ENCODE assay signal across 27 cellular contexts in genomic region chr2:180599804-180600203, GRCh38.
"Had no signal": no experiment of that assay in that cellular context is flagged by ENCODE, and none has a peak within 500 bp of the region (broad histone marks: within the 10 kb centered on the region; RNA-seq: fewer than 3 reads in every experiment).

No MANE protein-coding gene starts in this region.

- ATAC-seq: activated CD4-positive, alpha-beta T cell treated with anti-CD3 and anti-CD28 coated beads for 36 hours; activated CD4-positive, CD25-positive, alpha-beta regulatory T cell treated with anti-CD3 and anti-CD28 coated beads, Interleukin-2, amount 50 U/mL, for 24 hours; activated CD8-positive, alpha-beta T cell treated with anti-CD3 and anti-CD28 coated beads, Interleukin-2, amount 10 ng/mL, durations not matched to agents 7 days and 5 days; body of pancreas; Right ventricle myocardium inferior; WTC11 had no signal

- H3K4me2 ChIP-seq: PC-9 had no signal

- H3K27me3 ChIP-seq: body of pancreas, breast epithelium had no signal

- H3K27ac ChIP-seq: body of pancreas, breast epithelium, PC-9, RWPE1 had no signal

- H3K36me3 ChIP-seq: breast epithelium had no signal

- H2AFZ ChIP-seq: PC-9 had no signal

- H3K4me1 ChIP-seq: body of pancreas, breast epithelium had no signal

- H3K9me3 ChIP-seq: body of pancreas, breast epithelium had no signal

- DNase-seq: activated CD4-positive, alpha-beta T cell treated with anti-CD3 and anti-CD28 coated beads for 36 hours; activated CD4-positive, alpha-beta T cell treated with anti-CD3 and anti-CD28 coated beads, Interleukin-2, amount 10 ng/mL, durations not matched to agents 7 days and 5 days; activated CD4-positive, alpha-beta T cell treated with anti-CD3 and anti-CD28 coated beads, Interleukin-2, amount 50 U/mL, for 48 hours; activated CD8-positive, alpha-beta T cell treated with anti-CD3 and anti-CD28 coated beads, Interleukin-2, amount 10 ng/mL, durations not matched to agents 7 days and 5 days; activated gamma-delta T cell; activated naive CD4-positive, alpha-beta T cell treated with Interleukin-2 at 50 U/mL for 16 hours; activated naive CD8-positive, alpha-beta T cell treated with anti-CD3 and anti-CD28 coated beads, Interleukin-2, amount 10 ng/mL, durations not matched to agents 7 days and 5 days; activated T-cell treated with anti-CD3 and anti-CD28 coated beads, Interleukin-2, amount 50 U/mL, for 24 hours; body of pancreas; NCI-H1092 treated with DMSO at 0.1 percent for 48 hours; NCI-H1417; NCI-H146; NCI-H187; NCI-H2029 treated with DMSO at 0.1 percent for 48 hours; NCI-H2107; NCI-H2171; NCI-H510A; NCI-H526; NCI-H748 treated with DMSO at 0.1 percent for 48 hours; NK-92 treated with Interleukin-12 subunit alpha and Interleukin-12 subunit beta, amount 100 ng/mL, for 24 hours; PC-9; SIG-M5 had no signal

- H3K4me3 ChIP-seq: body of pancreas, breast epithelium, PC-9 had no signal
